1 cellular context compared by ENCODE assay signal in genomic region chr11:119373917-119374631, GRCh38.
TF ChIP-seq lines count a peak whose summit lies in the region.

No MANE protein-coding gene starts in this region.

TF ChIP-seq in HepG2, 621 proteins besides CTCF, POLR2A, EP300 and RAD21 (continued from another document and continues in another):
- TF ChIP-seq NFE2L1 (CRISPR knock-in tag; IDR thresholded peaks at IDR 0.05; ENCODE audit: borderline replicate concordance): no peak
- no peak for TF ChIP-seq CSRNP2 (CRISPR knock-in tag; conservative IDR thresholded peaks at IDR 0.05; ENCODE audit: low read depth)
- TF ChIP-seq TIGD3 (CRISPR knock-in tag; IDR thresholded peaks at IDR 0.05; ENCODE audit: borderline replicate concordance): no peak
- TF ChIP-seq SALL1 (CRISPR knock-in tag; IDR thresholded peaks at IDR 0.05): 0 out of 2 replicates have a peak, but pooled peaks have one; percentile 11
- TF ChIP-seq KLF15 (CRISPR knock-in tag; IDR thresholded peaks at IDR 0.05; ENCODE audit: borderline replicate concordance): no peak
- TF ChIP-seq BRF2 (CRISPR knock-in tag; IDR thresholded peaks at IDR 0.05): no peak
- no peak for TF ChIP-seq TARDBP (CRISPR knock-in tag; IDR thresholded peaks at IDR 0.05)
- no peak for TF ChIP-seq ZBTB14 (CRISPR knock-in tag; IDR thresholded peaks at IDR 0.05)
- TF ChIP-seq KDM3A (CRISPR knock-in tag; IDR thresholded peaks at IDR 0.05; ENCODE audit: low read depth): 0 out of 2 replicates have a peak, but pooled peaks have one; percentile 69
- no peak for TF ChIP-seq ZNF292 (CRISPR knock-in tag; IDR thresholded peaks at IDR 0.05; ENCODE audit: borderline replicate concordance, low read depth)
- TF ChIP-seq CHCHD3 (CRISPR knock-in tag; IDR thresholded peaks at IDR 0.05): no peak
- no peak for TF ChIP-seq ETV5 (CRISPR knock-in tag; IDR thresholded peaks at IDR 0.05; ENCODE audit: borderline replicate concordance)
- 0 out of 2 replicates have a peak, but pooled peaks have one; percentile 46 for TF ChIP-seq SMAD9 (CRISPR knock-in tag; IDR thresholded peaks at IDR 0.05)
- TF ChIP-seq SRSF4 (IDR thresholded peaks at IDR 0.05; ENCODE audit: low read depth, low read length, poor library complexity, severe bottlenecking): no peak
- TF ChIP-seq MAFG (CRISPR knock-in tag; IDR thresholded peaks at IDR 0.05): no peak
- no peak for TF ChIP-seq MED13 (CRISPR knock-in tag; IDR thresholded peaks at IDR 0.05)
- TF ChIP-seq KDM6A (CRISPR knock-in tag; IDR thresholded peaks at IDR 0.05; ENCODE audit: low read depth): no peak
- no peak for TF ChIP-seq DPF2 (CRISPR knock-in tag; IDR thresholded peaks at IDR 0.05; ENCODE audit: borderline replicate concordance, low read depth)
- no peak for TF ChIP-seq NFRKB (IDR thresholded peaks at IDR 0.05)
- no peak for TF ChIP-seq AGO2 (optimal IDR thresholded peaks at IDR 0.05; ENCODE audit: low read depth, low read length)
- TF ChIP-seq ZBTB7B (CRISPR knock-in tag; IDR thresholded peaks at IDR 0.05): no peak
- no peak for TF ChIP-seq MZF1 (CRISPR knock-in tag; IDR thresholded peaks at IDR 0.05; ENCODE audit: borderline replicate concordance)
- no peak for TF ChIP-seq ZNF281 (CRISPR knock-in tag; IDR thresholded peaks at IDR 0.05; ENCODE audit: borderline replicate concordance)
- TF ChIP-seq SNAPC4 (CRISPR knock-in tag; IDR thresholded peaks at IDR 0.05): no peak
- TF ChIP-seq ZNF12 (CRISPR knock-in tag; IDR thresholded peaks at IDR 0.05): no peak
- peak in 1 of 2 experiments; percentile 74; a peak in 1 of 4 replicates for TF ChIP-seq HMGXB4 (CRISPR knock-in tag; IDR thresholded peaks at IDR 0.05; ENCODE audit: borderline replicate concordance in 1 of 2, low read depth in 1 of 2)
- no peak for TF ChIP-seq NKX3-1 (CRISPR knock-in tag; IDR thresholded peaks at IDR 0.05)
- TF ChIP-seq ZNF101 (CRISPR knock-in tag; IDR thresholded peaks at IDR 0.05; ENCODE audit: borderline replicate concordance, low read depth): no peak
- no peak for TF ChIP-seq BRCA1 (CRISPR knock-in tag; IDR thresholded peaks at IDR 0.05)
- peak; percentile 51; the same call in 1 of the 2 replicates for TF ChIP-seq ZFY (CRISPR knock-in tag; IDR thresholded peaks at IDR 0.05)
- peak; percentile 51; the same call in 1 of the 2 replicates for TF ChIP-seq ZNF770 (CRISPR knock-in tag; IDR thresholded peaks at IDR 0.05)
- TF ChIP-seq MXD1 (CRISPR knock-in tag; IDR thresholded peaks at IDR 0.05): no peak
- no peak for TF ChIP-seq TBX2 (CRISPR knock-in tag; IDR thresholded peaks at IDR 0.05; ENCODE audit: borderline replicate concordance)
- TF ChIP-seq BCLAF1 (IDR thresholded peaks at IDR 0.05): no peak
- TF ChIP-seq STAG1 (CRISPR knock-in tag; IDR thresholded peaks at IDR 0.05): peak; percentile 84
- TF ChIP-seq YEATS4 (CRISPR knock-in tag; IDR thresholded peaks at IDR 0.05; ENCODE audit: borderline replicate concordance): no peak
- TF ChIP-seq ZNF44 (CRISPR knock-in tag; IDR thresholded peaks at IDR 0.05): no peak
